ENCODE assay signal across 24 cellular contexts in genomic region chr3:150202696-150203095, GRCh38.
DNase-seq lines count a peak whose midpoint lies in the region; ATAC-seq, FAIRE-seq and TF ChIP-seq lines count a peak whose summit lies in the region.
"Had no signal": no experiment of that assay in that cellular context is flagged by ENCODE, and none has a peak within 500 bp of the region (broad histone marks: within the 10 kb centered on the region; RNA-seq: fewer than 3 reads in every experiment).

No MANE protein-coding gene starts in this region.

- no peak overlapping the region for H3K9ac ChIP-seq in adipocyte (ENCODE audit: low read length)
- H3K9ac ChIP-seq: GM23248 had no signal

- H3K9me3 Mint-ChIP-seq in GM23338, result no peaks in the 10 kb centered on the region; the same call in 2 of the 3 replicates
- H3K9me3 Mint-ChIP-seq: activated naive CD4-positive, alpha-beta T cell treated with anti-CD3 and anti-CD28 coated beads for 36 hours; activated T-cell treated with anti-CD3 and anti-CD28 coated beads, Interleukin-2, amount 50 U/mL, for 4 hours; natural killer cell treated with Interleukin-12 subunit alpha and Interleukin-12 subunit beta and Interleukin-15 and Interleukin-18, amount 100 ng/mL, for 72 hours had no signal

- no peak overlapping the region for H3K27ac ChIP-seq in GM23338 (ENCODE audit: low read depth)
- H3K27ac ChIP-seq: breast epithelium, epithelial cell of prostate, foreskin keratinocyte, GM23248, heart right ventricle, lower lobe of right lung, Peyer's patch had no signal

- H3K36me3 ChIP-seq in GM23338 (ENCODE audit: insufficient read depth) (no peaks in the 10 kb centered on the region), adipocyte (ENCODE audit: control insufficient read depth, insufficient read depth, low read length, severe bottlenecking) (no peaks in the 10 kb centered on the region)
- H3K36me3 ChIP-seq: breast epithelium, heart right ventricle, lower lobe of right lung, Peyer's patch had no signal

- no peaks in the 10 kb centered on the region for H3K79me2 ChIP-seq in GM23338 (replicated peaks; ENCODE audit: insufficient read depth)

- H3K4me1 ChIP-seq in GM23338 (ENCODE audit: insufficient read depth) (peaks cover 34% of the 10 kb centered on the region), adipocyte (ENCODE audit: control insufficient read depth, insufficient read depth, low read length) (peaks cover 16% of the 10 kb centered on the region)
- H3K4me1 ChIP-seq: breast epithelium, foreskin keratinocyte, heart right ventricle, lower lobe of right lung, Peyer's patch had no signal

- H2AFZ ChIP-seq in GM23338, result no peak overlapping the region
- H2AFZ ChIP-seq: GM23248 had no signal

- H3K4me3 ChIP-seq in GM23338 (no peak overlapping the region), adipocyte (ENCODE audit: low read length) (peak overlapping the region; percentile 18)
- H3K4me3 ChIP-seq: breast epithelium, GM23248, heart right ventricle, lower lobe of right lung, Peyer's patch had no signal

- H3K4me3 Mint-ChIP-seq in GM23338, result no peak overlapping the region
- H3K4me3 Mint-ChIP-seq: activated naive CD4-positive, alpha-beta T cell treated with anti-CD3 and anti-CD28 coated beads for 36 hours; activated T-cell treated with anti-CD3 and anti-CD28 coated beads, Interleukin-2, amount 50 U/mL, for 4 hours; natural killer cell treated with Interleukin-12 subunit alpha and Interleukin-12 subunit beta and Interleukin-15 and Interleukin-18, amount 100 ng/mL, for 72 hours; type B pancreatic cell had no signal

- H3K4me1 Mint-ChIP-seq in GM23338, result peaks cover 28% of the 10 kb centered on the region

- CTCF ChIA-PET in HEK293T (lab: Yijun Ruan, JAX), result interaction anchor here (0.6 kb wide), 1 partner anchor 14 kb away, joined by 3 read pairs; no protein-coding TSS in a partner anchor

- H3F3A ChIP-seq in GM23338 (replicated peaks; ENCODE audit: low read depth), result no peaks in the 10 kb centered on the region

- H3K4me2 ChIP-seq in GM23338, result peak overlapping the region; percentile 19; the same call in 1 of the 2 replicates

- TF ChIP-seq CTCF in GM23338 (conservative IDR thresholded peaks at IDR 0.05; ENCODE audit: low read depth in 2 of 2), result no peak

- H3K27me3 ChIP-seq in GM23338 (ENCODE audit: insufficient read depth) (no peaks in the 10 kb centered on the region), adipocyte (replicated peaks; ENCODE audit: control insufficient read depth, insufficient read depth, low read length) (no peaks in the 10 kb centered on the region)
- H3K27me3 ChIP-seq: breast epithelium, heart right ventricle, Peyer's patch had no signal

- no peaks in the 10 kb centered on the region for H3K9me3 ChIP-seq in adipocyte (ENCODE audit: control insufficient read depth, low read length)
- H3K9me3 ChIP-seq: breast epithelium, lower lobe of right lung, Peyer's patch had no signal

- POLR2A ChIA-PET in HEK293T (lab: Yijun Ruan, JAX), result no interaction called here

- H3K27ac Mint-ChIP-seq in GM23338, result no peak overlapping the region; the same call in 1 of the 2 replicates
- H3K27ac Mint-ChIP-seq: activated naive CD4-positive, alpha-beta T cell treated with anti-CD3 and anti-CD28 coated beads for 36 hours; natural killer cell treated with Interleukin-12 subunit alpha and Interleukin-12 subunit beta and Interleukin-15 and Interleukin-18, amount 100 ng/mL, for 72 hours; type B pancreatic cell had no signal

- H3K36me3 Mint-ChIP-seq in GM23338 (ENCODE audit: low read depth), result no peaks in the 10 kb centered on the region
- H3K36me3 Mint-ChIP-seq: natural killer cell treated with Interleukin-12 subunit alpha and Interleukin-12 subunit beta and Interleukin-15 and Interleukin-18, amount 100 ng/mL, for 72 hours; type B pancreatic cell had no signal

- H3K9me2 ChIP-seq in GM23338 (ENCODE audit: insufficient read depth), result peaks cover 4% of the 10 kb centered on the region

- H4K20me1 ChIP-seq in GM23338 (replicated peaks; ENCODE audit: insufficient read depth), result no peaks in the 10 kb centered on the region

- DNase-seq in AG20443 (ENCODE audit: low spot score) (peak; percentile 32), GM23338 (ENCODE audit: low spot score) (peak; percentile 36), adipocyte (ENCODE audit: low read depth) (no peak), myocyte (ENCODE audit: low read depth) (peak; percentile 31), RCC 7860 (ENCODE audit: low spot score) (no peak), HEK293T (ENCODE audit: extremely low spot score) (no peak)
- DNase-seq: activated CD4-positive, alpha-beta T cell treated with anti-CD3 and anti-CD28 coated beads, Interleukin-2, amount 50 U/mL, for 1 hour; activated naive CD4-positive, alpha-beta T cell treated with anti-CD3 and anti-CD28 coated beads for 36 hours; activated T-cell treated with anti-CD3 and anti-CD28 coated beads, Interleukin-2, amount 50 U/mL, for 4 hours; effector CD4-positive, alpha-beta T cell; EL; foreskin keratinocyte; heart right ventricle; IMR-90; lower lobe of right lung; NCI-H2081; Peyer's patch; stimulated activated CD4-positive, alpha-beta T cell treated with anti-CD3 and anti-CD28 coated beads, Interleukin-2, amount 100 ng/mL, for 24 hours had no signal

- no peak for FAIRE-seq in RCC 7860 (lab: Jason Lieb, UNC)

- H3K27me3 Mint-ChIP-seq in GM23338 (ENCODE audit: insufficient read depth, low read depth, poor library complexity), result no peaks in the 10 kb centered on the region

- ATAC-seq in GM23338, result peak; percentile 56
- ATAC-seq in HG03175 (IDR thresholded peaks at IDR 0.05; ENCODE audit: unreplicated experiment), result no peak
- ATAC-seq: activated T-cell treated with anti-CD3 and anti-CD28 coated beads, Interleukin-2, amount 50 U/mL, for 4 hours; foreskin keratinocyte; heart right ventricle; lower lobe of right lung; natural killer cell treated with Interleukin-12 subunit alpha and Interleukin-12 subunit beta and Interleukin-15 and Interleukin-18, amount 100 ng/mL, for 72 hours had no signal

TF ChIP-seq in GM23338, 12 proteins besides CTCF, POLR2A, EP300 and RAD21 (continues in another document):
- TF ChIP-seq ZNF331 (CRISPR knock-in tag; IDR thresholded peaks at IDR 0.05; ENCODE audit: low read depth), result no peak
- TF ChIP-seq JUNB (IDR thresholded peaks at IDR 0.05; ENCODE audit: unreplicated experiment), result no peak
- TF ChIP-seq, protein P1, sequence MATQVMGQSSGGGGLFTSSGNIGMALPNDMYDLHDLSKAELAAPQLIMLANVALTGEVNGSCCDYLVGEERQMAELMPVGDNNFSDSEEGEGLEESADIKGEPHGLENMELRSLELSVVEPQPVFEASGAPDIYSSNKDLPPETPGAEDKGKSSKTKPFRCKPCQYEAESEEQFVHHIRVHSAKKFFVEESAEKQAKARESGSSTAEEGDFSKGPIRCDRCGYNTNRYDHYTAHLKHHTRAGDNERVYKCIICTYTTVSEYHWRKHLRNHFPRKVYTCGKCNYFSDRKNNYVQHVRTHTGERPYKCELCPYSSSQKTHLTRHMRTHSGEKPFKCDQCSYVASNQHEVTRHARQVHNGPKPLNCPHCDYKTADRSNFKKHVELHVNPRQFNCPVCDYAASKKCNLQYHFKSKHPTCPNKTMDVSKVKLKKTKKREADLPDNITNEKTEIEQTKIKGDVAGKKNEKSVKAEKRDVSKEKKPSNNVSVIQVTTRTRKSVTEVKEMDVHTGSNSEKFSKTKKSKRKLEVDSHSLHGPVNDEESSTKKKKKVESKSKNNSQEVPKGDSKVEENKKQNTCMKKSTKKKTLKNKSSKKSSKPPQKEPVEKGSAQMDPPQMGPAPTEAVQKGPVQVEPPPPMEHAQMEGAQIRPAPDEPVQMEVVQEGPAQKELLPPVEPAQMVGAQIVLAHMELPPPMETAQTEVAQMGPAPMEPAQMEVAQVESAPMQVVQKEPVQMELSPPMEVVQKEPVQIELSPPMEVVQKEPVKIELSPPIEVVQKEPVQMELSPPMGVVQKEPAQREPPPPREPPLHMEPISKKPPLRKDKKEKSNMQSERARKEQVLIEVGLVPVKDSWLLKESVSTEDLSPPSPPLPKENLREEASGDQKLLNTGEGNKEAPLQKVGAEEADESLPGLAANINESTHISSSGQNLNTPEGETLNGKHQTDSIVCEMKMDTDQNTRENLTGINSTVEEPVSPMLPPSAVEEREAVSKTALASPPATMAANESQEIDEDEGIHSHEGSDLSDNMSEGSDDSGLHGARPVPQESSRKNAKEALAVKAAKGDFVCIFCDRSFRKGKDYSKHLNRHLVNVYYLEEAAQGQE (IDR thresholded peaks at IDR 0.05; ENCODE audit: unreplicated experiment), result no peak
- no peak for TF ChIP-seq CREB1 (CRISPR knock-in tag; IDR thresholded peaks at IDR 0.05; ENCODE audit: low read depth)

TF ChIP-seq in HEK293T, 16 proteins besides CTCF, POLR2A, EP300 and RAD21:
- TF ChIP-seq CTBP1 (IDR thresholded peaks at IDR 0.05; ENCODE audit: borderline replicate concordance), result no peak
- no peak for TF ChIP-seq ELF4 (IDR thresholded peaks at IDR 0.05)
- TF ChIP-seq LEF1 (IDR thresholded peaks at IDR 0.05; ENCODE audit: borderline replicate concordance), result no peak
- no peak for TF ChIP-seq FOXK2 (IDR thresholded peaks at IDR 0.05)
- TF ChIP-seq BHLHE40 (IDR thresholded peaks at IDR 0.05; ENCODE audit: borderline replicate concordance), result no peak
- TF ChIP-seq L3MBTL2 (conservative IDR thresholded peaks at IDR 0.05), result no peak
- no peak for TF ChIP-seq FOXM1 (IDR thresholded peaks at IDR 0.05; ENCODE audit: borderline replicate concordance)
- no peak for TF ChIP-seq NFRKB (IDR thresholded peaks at IDR 0.05)
- TF ChIP-seq HDGF (IDR thresholded peaks at IDR 0.05; ENCODE audit: borderline replicate concordance), result no peak
- no peak for TF ChIP-seq TARDBP (IDR thresholded peaks at IDR 0.05)
- TF ChIP-seq ZNF384 (IDR thresholded peaks at IDR 0.05), result no peak
- no peak for TF ChIP-seq FOXA1 (IDR thresholded peaks at IDR 0.05)
- no peak for TF ChIP-seq SUZ12 (IDR thresholded peaks at IDR 0.05)
- TF ChIP-seq, protein P2, sequence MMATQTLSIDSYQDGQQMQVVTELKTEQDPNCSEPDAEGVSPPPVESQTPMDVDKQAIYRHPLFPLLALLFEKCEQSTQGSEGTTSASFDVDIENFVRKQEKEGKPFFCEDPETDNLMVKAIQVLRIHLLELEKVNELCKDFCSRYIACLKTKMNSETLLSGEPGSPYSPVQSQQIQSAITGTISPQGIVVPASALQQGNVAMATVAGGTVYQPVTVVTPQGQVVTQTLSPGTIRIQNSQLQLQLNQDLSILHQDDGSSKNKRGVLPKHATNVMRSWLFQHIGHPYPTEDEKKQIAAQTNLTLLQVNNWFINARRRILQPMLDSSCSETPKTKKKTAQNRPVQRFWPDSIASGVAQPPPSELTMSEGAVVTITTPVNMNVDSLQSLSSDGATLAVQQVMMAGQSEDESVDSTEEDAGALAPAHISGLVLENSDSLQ (IDR thresholded peaks at IDR 0.05), result no peak
- TF ChIP-seq ARNT (IDR thresholded peaks at IDR 0.05), result no peak
- no peak for TF ChIP-seq SP1 (IDR thresholded peaks at IDR 0.05)

Comparison
In these comparisons a context has a peak if more than half of its experiments do, and no peak if none do; other contexts are left out.
1. DNase-seq: peak in AG20443 (single experiment), GM23338 (single experiment) and myocyte (single experiment); none in adipocyte (single experiment), RCC 7860 (single experiment) and HEK293T (single experiment).